ENCODE assay signal across 1 cellular context in the genomic region with DNA sequence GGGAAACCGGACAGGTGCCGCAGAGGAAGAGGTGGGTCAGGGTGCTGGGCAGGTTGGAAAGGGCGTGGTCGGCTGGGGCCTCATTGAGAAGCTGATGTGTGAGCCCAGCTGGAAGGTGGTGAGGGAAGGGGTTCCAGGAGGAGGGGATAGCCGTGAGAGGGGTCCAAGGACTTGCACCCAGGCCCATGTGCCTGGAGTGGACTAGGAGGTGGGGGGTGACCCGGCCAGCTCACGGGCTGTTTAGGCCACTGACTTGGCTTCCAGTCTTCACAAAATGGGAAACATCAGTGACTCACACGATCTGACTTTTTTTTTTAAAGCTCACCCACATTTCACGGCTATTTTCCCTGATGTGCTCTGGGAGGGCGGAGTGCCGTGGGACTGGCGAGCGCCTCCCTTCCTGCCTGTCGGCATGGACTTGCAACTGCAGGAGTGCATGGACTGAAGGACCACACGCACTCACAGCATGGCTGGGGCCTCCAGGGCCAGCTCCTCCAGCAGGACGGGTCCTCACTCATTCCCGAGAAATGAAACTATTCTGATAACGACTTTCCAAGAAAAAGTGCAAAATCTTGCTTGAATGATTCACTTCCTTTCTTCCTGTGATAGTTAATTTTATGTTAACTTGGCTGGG.
TF ChIP-seq lines count a peak whose summit lies in the region.

No MANE protein-coding gene starts in this region.

TF ChIP-seq in K562, 482 proteins besides CTCF, POLR2A, EP300 and RAD21:
- TF ChIP-seq, protein P1, sequence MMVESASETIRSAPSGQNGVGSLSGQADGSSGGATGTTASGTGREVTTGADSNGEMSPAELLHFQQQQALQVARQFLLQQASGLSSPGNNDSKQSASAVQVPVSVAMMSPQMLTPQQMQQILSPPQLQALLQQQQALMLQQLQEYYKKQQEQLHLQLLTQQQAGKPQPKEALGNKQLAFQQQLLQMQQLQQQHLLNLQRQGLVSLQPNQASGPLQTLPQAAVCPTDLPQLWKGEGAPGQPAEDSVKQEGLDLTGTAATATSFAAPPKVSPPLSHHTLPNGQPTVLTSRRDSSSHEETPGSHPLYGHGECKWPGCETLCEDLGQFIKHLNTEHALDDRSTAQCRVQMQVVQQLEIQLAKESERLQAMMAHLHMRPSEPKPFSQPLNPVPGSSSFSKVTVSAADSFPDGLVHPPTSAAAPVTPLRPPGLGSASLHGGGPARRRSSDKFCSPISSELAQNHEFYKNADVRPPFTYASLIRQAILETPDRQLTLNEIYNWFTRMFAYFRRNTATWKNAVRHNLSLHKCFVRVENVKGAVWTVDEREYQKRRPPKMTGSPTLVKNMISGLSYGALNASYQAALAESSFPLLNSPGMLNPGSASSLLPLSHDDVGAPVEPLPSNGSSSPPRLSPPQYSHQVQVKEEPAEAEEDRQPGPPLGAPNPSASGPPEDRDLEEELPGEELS (CRISPR knock-in tag; IDR thresholded peaks at IDR 0.05; ENCODE audit: borderline replicate concordance), result no peak
- TF ChIP-seq, protein P2, sequence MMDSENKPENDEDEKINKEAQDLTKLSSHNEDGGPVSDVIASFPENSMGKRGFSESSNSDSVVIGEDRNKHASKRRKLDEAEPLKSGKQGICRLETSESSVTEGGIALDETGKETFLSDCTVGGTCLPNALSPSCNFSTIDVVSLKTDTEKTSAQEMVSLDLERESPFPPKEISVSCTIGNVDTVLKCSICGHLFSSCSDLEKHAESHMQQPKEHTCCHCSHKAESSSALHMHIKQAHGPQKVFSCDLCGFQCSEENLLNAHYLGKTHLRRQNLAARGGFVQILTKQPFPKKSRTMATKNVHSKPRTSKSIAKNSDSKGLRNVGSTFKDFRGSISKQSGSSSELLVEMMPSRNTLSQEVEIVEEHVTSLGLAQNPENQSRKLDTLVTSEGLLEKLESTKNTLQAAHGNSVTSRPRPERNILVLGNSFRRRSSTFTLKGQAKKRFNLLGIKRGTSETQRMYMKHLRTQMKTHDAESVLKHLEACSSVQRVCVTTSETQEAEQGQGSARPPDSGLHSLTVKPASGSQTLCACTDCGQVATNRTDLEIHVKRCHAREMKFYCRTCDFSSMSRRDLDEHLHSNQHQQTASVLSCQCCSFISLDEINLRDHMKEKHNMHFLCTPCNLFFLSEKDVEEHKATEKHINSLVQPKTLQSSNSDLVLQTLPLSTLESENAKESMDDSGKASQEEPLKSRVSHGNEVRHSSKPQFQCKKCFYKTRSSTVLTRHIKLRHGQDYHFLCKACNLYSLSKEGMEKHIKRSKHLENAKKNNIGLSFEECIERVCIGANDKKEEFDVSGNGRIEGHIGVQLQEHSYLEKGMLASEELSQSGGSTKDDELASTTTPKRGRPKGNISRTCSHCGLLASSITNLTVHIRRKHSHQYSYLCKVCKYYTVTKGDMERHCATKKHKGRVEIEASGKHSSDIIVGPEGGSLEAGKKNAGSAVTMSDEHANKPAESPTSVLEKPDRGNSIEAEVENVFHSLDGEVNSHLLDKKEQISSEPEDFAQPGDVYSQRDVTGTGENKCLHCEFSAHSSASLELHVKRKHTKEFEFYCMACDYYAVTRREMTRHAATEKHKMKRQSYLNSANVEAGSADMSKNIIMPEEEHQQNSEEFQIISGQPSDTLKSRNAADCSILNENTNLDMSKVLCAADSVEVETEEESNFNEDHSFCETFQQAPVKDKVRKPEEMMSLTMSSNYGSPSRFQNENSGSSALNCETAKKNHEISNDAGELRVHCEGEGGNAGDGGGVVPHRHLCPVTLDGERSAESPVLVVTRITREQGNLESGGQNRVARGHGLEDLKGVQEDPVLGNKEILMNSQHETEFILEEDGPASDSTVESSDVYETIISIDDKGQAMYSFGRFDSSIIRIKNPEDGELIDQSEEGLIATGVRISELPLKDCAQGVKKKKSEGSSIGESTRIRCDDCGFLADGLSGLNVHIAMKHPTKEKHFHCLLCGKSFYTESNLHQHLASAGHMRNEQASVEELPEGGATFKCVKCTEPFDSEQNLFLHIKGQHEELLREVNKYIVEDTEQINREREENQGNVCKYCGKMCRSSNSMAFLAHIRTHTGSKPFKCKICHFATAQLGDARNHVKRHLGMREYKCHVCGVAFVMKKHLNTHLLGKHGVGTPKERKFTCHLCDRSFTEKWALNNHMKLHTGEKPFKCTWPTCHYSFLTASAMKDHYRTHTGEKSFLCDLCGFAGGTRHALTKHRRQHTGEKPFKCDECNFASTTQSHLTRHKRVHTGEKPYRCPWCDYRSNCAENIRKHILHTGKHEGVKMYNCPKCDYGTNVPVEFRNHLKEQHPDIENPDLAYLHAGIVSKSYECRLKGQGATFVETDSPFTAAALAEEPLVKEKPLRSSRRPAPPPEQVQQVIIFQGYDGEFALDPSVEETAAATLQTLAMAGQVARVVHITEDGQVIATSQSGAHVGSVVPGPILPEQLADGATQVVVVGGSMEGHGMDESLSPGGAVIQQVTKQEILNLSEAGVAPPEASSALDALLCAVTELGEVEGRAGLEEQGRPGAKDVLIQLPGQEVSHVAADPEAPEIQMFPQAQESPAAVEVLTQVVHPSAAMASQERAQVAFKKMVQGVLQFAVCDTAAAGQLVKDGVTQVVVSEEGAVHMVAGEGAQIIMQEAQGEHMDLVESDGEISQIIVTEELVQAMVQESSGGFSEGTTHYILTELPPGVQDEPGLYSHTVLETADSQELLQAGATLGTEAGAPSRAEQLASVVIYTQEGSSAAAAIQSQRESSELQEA (IDR thresholded peaks at IDR 0.05; ENCODE audit: low read depth), result no peak
- no peak for TF ChIP-seq ZNF24 (IDR thresholded peaks at IDR 0.05)
- TF ChIP-seq SIN3A (IDR thresholded peaks at IDR 0.05; ENCODE audit: borderline replicate concordance in 2 of 2, control insufficient read depth in 1 of 2, low read depth in 2 of 2, low read length in 2 of 2), result no peak
